ENCODE assay signal across 7 cellular contexts in genomic region chr3:50284121-50284520, GRCh38. TPM values are rescaled to one million over a fixed set of nuclear protein-coding genes. Genes with fewer than 3 reads are reported as not detected.
"Had no signal": no experiment of that assay in that cellular context is flagged by ENCODE, and none has a peak within 500 bp of the region (broad histone marks: within the 10 kb centered on the region; RNA-seq: fewer than 3 reads in every experiment).

No MANE protein-coding gene starts in this region.

RNA-seq across cellular contexts. Expression of gene LSMEM2, which starts 5.2 kb away (rescaled TPM):
- total RNA-seq: OCI-LY7, Peyer's patch, RPMI7951, SJCRH30, SJSA1, SK-MEL-5, T-cell had no signal
